15 cellular contexts compared by ENCODE assay signal in the genomic region with DNA sequence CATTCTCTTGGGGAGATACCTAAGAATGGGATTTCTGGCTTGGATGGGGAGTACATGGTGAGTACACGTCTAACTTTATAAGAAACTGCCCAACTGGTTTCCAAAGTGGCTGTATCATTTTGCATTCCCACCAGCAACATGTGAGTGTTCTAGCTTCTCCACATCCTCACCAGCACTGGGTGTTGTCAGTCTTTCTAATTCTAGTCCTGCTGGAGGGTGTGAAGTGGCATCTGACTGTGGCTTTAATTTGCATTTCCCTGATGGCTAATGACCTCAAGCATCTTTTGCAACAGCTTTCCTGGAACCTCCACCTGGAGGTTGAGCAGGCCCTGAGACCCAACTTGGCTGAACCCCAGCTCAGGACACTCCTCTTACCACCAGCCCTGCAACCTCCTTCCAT. TPM values are rescaled to one million over a fixed set of nuclear protein-coding genes. Genes with fewer than 3 reads are reported as not detected.
DNase-seq lines count a peak whose midpoint lies in the region; ATAC-seq and TF ChIP-seq lines count a peak whose summit lies in the region.
"Had no signal": no experiment of that assay in that cellular context is flagged by ENCODE, and none has a peak within 500 bp of the region (broad histone marks: within the 10 kb centered on the region; RNA-seq: fewer than 3 reads in every experiment).

No MANE protein-coding gene starts in this region.

- H3K9me3 ChIP-seq in CD8-positive, alpha-beta T cell (ENCODE audit: low read length): no peaks in the 10 kb centered on the region
- peaks cover 4% of the 10 kb centered on the region; the same call in 1 of the 2 replicates for H3K9me3 ChIP-seq in Karpas-422 (ENCODE audit: low read length)
- no peaks in the 10 kb centered on the region for H3K9me3 ChIP-seq in adrenal gland (replicated peaks in 1 of 3)
- H3K9me3 ChIP-seq: vagina had no signal

- intact Hi-C loops in CD8-positive, alpha-beta T cell (cut with DNase I, micrococcal nuclease): loop anchor here (1.0 to 10.0 kb wide), 5 partner anchors 46 to 701 kb away; a partner anchor contains a TSS
- intact Hi-C loops in adrenal gland (cut with DNase I): loop anchor here (5.0 to 10.0 kb wide), 2 partner anchors 49 to 101 kb away; a partner anchor contains a TSS

- peaks cover 51% of the 10 kb centered on the region for H3K4me1 Mint-ChIP-seq in CD8-positive, alpha-beta T cell (ENCODE audit: low read depth)
- H3K4me1 Mint-ChIP-seq in activated naive CD8-positive, alpha-beta T cell treated with anti-CD3 and anti-CD28 coated beads for 36 hours: peaks cover 53% of the 10 kb centered on the region
- H3K4me1 Mint-ChIP-seq in natural killer cell treated with Interleukin-12 subunit alpha and Interleukin-12 subunit beta and Interleukin-15 and Interleukin-18, amount 100 ng/mL, for 72 hours (ENCODE audit: low read depth in 2 of 2): peaks cover 70 to 77% of the 10 kb centered on the region in 2 donors
- peaks cover 18% of the 10 kb centered on the region for H3K4me1 Mint-ChIP-seq in nephron progenitor cell

- no peak overlapping the region for H3K4me3 ChIP-seq in CD8-positive, alpha-beta T cell (ENCODE audit: low read depth, low read length)
- H3K4me3 ChIP-seq in Karpas-422 (ENCODE audit: low read length) (no peak overlapping the region), adrenal gland (no peak overlapping the region)
- H3K4me3 ChIP-seq: ascending aorta, lung, vagina had no signal

- H3K27ac Mint-ChIP-seq in CD8-positive, alpha-beta T cell: peak overlapping the region; percentile 95
- peak overlapping the region; percentile 93 for H3K27ac Mint-ChIP-seq in activated naive CD8-positive, alpha-beta T cell treated with anti-CD3 and anti-CD28 coated beads for 36 hours
- H3K27ac Mint-ChIP-seq in natural killer cell treated with Interleukin-12 subunit alpha and Interleukin-12 subunit beta and Interleukin-15 and Interleukin-18, amount 100 ng/mL, for 72 hours: peak overlapping the region; percentile 92 to 100
- H3K27ac Mint-ChIP-seq in nephron progenitor cell: no peak overlapping the region

- no peak overlapping the region for H2AFZ ChIP-seq in Karpas-422 (ENCODE audit: low read length)

- H3K4me2 ChIP-seq in Karpas-422 (ENCODE audit: low read depth, low read length, poor library complexity, severe bottlenecking): no peak overlapping the region

- H3K27me3 Mint-ChIP-seq in CD8-positive, alpha-beta T cell (ENCODE audit: low read depth): no peaks in the 10 kb centered on the region
- no peaks in the 10 kb centered on the region for H3K27me3 Mint-ChIP-seq in activated naive CD8-positive, alpha-beta T cell treated with anti-CD3 and anti-CD28 coated beads for 36 hours
- H3K27me3 Mint-ChIP-seq in natural killer cell treated with Interleukin-12 subunit alpha and Interleukin-12 subunit beta and Interleukin-15 and Interleukin-18, amount 100 ng/mL, for 72 hours: no peaks in the 10 kb centered on the region
- peaks cover 29% of the 10 kb centered on the region for H3K27me3 Mint-ChIP-seq in nephron progenitor cell (ENCODE audit: low read depth, poor library complexity)

- no peak for TF ChIP-seq CTCF in CD8-positive, alpha-beta T cell (IDR thresholded peaks at IDR 0.05)
- TF ChIP-seq CTCF in nephron progenitor cell (IDR thresholded peaks at IDR 0.05): no peak
- TF ChIP-seq CTCF in adrenal gland (IDR thresholded peaks at IDR 0.05): no peak

- 88 to 96% (median 90%) methylated on average over 1 of the region's 1 CpG for WGBS in adrenal gland, 4 donors

- no peaks in the 10 kb centered on the region for H3K36me3 ChIP-seq in CD8-positive, alpha-beta T cell (ENCODE audit: insufficient read depth, low read length)
- no peaks in the 10 kb centered on the region for H3K36me3 ChIP-seq in Karpas-422 (ENCODE audit: insufficient read depth, low read length)
- H3K36me3 ChIP-seq in adrenal gland (replicated peaks in 1 of 2): no peaks in the 10 kb centered on the region
- H3K36me3 ChIP-seq: ascending aorta, vagina had no signal

- no peaks in the 10 kb centered on the region for H3K27me3 ChIP-seq in CD8-positive, alpha-beta T cell (ENCODE audit: insufficient read depth, low read length)
- H3K27me3 ChIP-seq in Karpas-422 (ENCODE audit: low read length) (no peaks in the 10 kb centered on the region; the same call in 1 of the 2 replicates), adrenal gland (no peaks in the 10 kb centered on the region)
- H3K27me3 ChIP-seq: ascending aorta, vagina had no signal

- TF ChIP-seq POLR2A in adrenal gland (IDR thresholded peaks at IDR 0.05): no peak

- DNase-seq in CD8-positive, alpha-beta T cell: no peak
- DNase-seq in Karpas-422 (peak; percentile 57), nephron progenitor cell (no peak), activated gamma-delta T cell treated with Interleukin-2 at 50 U/mL for 16 hours (no peak), adrenal gland (no peak)
- no peak for DNase-seq in activated naive CD8-positive, alpha-beta T cell treated with anti-CD3 and anti-CD28 coated beads for 36 hours
- no peak for DNase-seq in natural killer cell treated with Interleukin-12 subunit alpha and Interleukin-12 subunit beta and Interleukin-15 and Interleukin-18, amount 100 ng/mL, for 72 hours (ENCODE audit: low spot score)
- DNase-seq: activated effector memory CD4-positive, alpha-beta T cell treated with anti-CD3 and anti-CD28 coated beads, Interleukin-2, amount 50 U/mL, for 16 hours; NCI-H1930; NCI-H446 treated with DMSO at 0.1 percent for 48 hours had no signal

- CTCF ChIA-PET in CD8-positive, alpha-beta T cell (lab: Charles Lee): interaction anchor here (0.9 to 11.0 kb wide), 9 partner anchors 11 to 335 kb away, joined by 3 to 353 read pairs (median 39); a partner anchor contains a TSS

- H3K9me2 ChIP-seq in Karpas-422 (replicated peaks; ENCODE audit: insufficient read depth, low read length): no peaks in the 10 kb centered on the region

- POLR2A ChIA-PET in CD8-positive, alpha-beta T cell (lab: Charles Lee): interaction anchor here (0.9 to 4.1 kb wide), 4 partner anchors 18 to 48 kb away, joined by 4 to 28 read pairs (median 8); a partner anchor contains a TSS

- no peak overlapping the region for H3K27ac ChIP-seq in CD8-positive, alpha-beta T cell (ENCODE audit: low read depth, low read length)
- no peak overlapping the region for H3K27ac ChIP-seq in Karpas-422 (ENCODE audit: low read length)
- no peak overlapping the region for H3K27ac ChIP-seq in adrenal gland
- H3K27ac ChIP-seq: ascending aorta, vagina, VCaP had no signal

- no peak overlapping the region for H3K4me3 Mint-ChIP-seq in CD8-positive, alpha-beta T cell
- H3K4me3 Mint-ChIP-seq in activated naive CD8-positive, alpha-beta T cell treated with anti-CD3 and anti-CD28 coated beads for 36 hours: no peak overlapping the region
- peak overlapping the region; percentile 87 for H3K4me3 Mint-ChIP-seq in natural killer cell treated with Interleukin-12 subunit alpha and Interleukin-12 subunit beta and Interleukin-15 and Interleukin-18, amount 100 ng/mL, for 72 hours
- H3K4me3 Mint-ChIP-seq in nephron progenitor cell: no peak overlapping the region

- peaks cover 28% of the 10 kb centered on the region for H3K4me1 ChIP-seq in CD8-positive, alpha-beta T cell (ENCODE audit: insufficient read depth, low read length)
- peaks cover 7% of the 10 kb centered on the region for H3K4me1 ChIP-seq in Karpas-422 (ENCODE audit: low read length)
- peaks cover 5 to 38% of the 10 kb centered on the region in 2 donors for H3K4me1 ChIP-seq in adrenal gland (replicated peaks in 1 of 2)
- H3K4me1 ChIP-seq: ascending aorta had no signal

- peaks cover 4% of the 10 kb centered on the region for H3K9me3 Mint-ChIP-seq in CD8-positive, alpha-beta T cell
- peaks cover 10% of the 10 kb centered on the region for H3K9me3 Mint-ChIP-seq in activated naive CD8-positive, alpha-beta T cell treated with anti-CD3 and anti-CD28 coated beads for 36 hours
- H3K9me3 Mint-ChIP-seq in natural killer cell treated with Interleukin-12 subunit alpha and Interleukin-12 subunit beta and Interleukin-15 and Interleukin-18, amount 100 ng/mL, for 72 hours: peaks cover 5% of the 10 kb centered on the region
- H3K9me3 Mint-ChIP-seq in nephron progenitor cell: peaks cover 7% of the 10 kb centered on the region

- no peak for ATAC-seq in CD8-positive, alpha-beta T cell
- no peak for ATAC-seq in natural killer cell treated with Interleukin-12 subunit alpha and Interleukin-12 subunit beta and Interleukin-15 and Interleukin-18, amount 100 ng/mL, for 72 hours

- H3K9ac ChIP-seq in Karpas-422 (ENCODE audit: low read length): no peak overlapping the region

- H3K36me3 Mint-ChIP-seq in CD8-positive, alpha-beta T cell: peaks cover 22% of the 10 kb centered on the region
- H3K36me3 Mint-ChIP-seq in activated naive CD8-positive, alpha-beta T cell treated with anti-CD3 and anti-CD28 coated beads for 36 hours: peaks cover 12% of the 10 kb centered on the region
- H3K36me3 Mint-ChIP-seq in natural killer cell treated with Interleukin-12 subunit alpha and Interleukin-12 subunit beta and Interleukin-15 and Interleukin-18, amount 100 ng/mL, for 72 hours: peaks cover 16% of the 10 kb centered on the region
- no peaks in the 10 kb centered on the region for H3K36me3 Mint-ChIP-seq in nephron progenitor cell (ENCODE audit: low read depth)

- H3K79me2 ChIP-seq in Karpas-422 (ENCODE audit: low read length): no peaks in the 10 kb centered on the region

- no peaks in the 10 kb centered on the region for H4K20me1 ChIP-seq in Karpas-422 (ENCODE audit: insufficient read depth, low read depth, low read length)

RNA-seq across cellular contexts. Expression of a gene that starts 17.8 kb away (rescaled TPM):
- total RNA-seq in CD8-positive, alpha-beta T cell: 10 to 100 TPM; 30.4 to 32.3 TPM
- 0.97 and 2.5 TPM in 2 replicates for total RNA-seq in Karpas-422 (2014; rRNA removed; shearing (Covaris generic); ENCODE audit: low replicate concordance)
- total RNA-seq in activated naive CD8-positive, alpha-beta T cell treated with anti-CD3 and anti-CD28 coated beads for 36 hours: 10 to 100 TPM; 22.2 to 23.0 TPM
- 10 to 100 TPM; 26.5 to 34.6 TPM for total RNA-seq in natural killer cell treated with Interleukin-12 subunit alpha and Interleukin-12 subunit beta and Interleukin-15 and Interleukin-18, amount 100 ng/mL, for 72 hours
- total RNA-seq in adrenal gland: 10 to 100 TPM in 7 of 8 donors, 1 to 10 TPM in 1; 9.4 to 46.1 (median 16.0) TPM
- polyA plus RNA-seq in adrenal gland: 1 to 10 TPM; 3.3 to 4.8 (median 3.8) TPM

RNA-seq across cellular contexts. Expression of a gene that starts 18.0 kb away (rescaled TPM):
- 1 to 10 TPM; 1.2 to 1.9 TPM for total RNA-seq in CD8-positive, alpha-beta T cell
- total RNA-seq in Karpas-422 (2014; rRNA removed; shearing (Covaris generic); ENCODE audit: low replicate concordance): not detected in 2 replicates
- under 1 TPM in 1 of 2 experiments, not detected in 1; 0.12 TPM for total RNA-seq in activated naive CD8-positive, alpha-beta T cell treated with anti-CD3 and anti-CD28 coated beads for 36 hours
- total RNA-seq in natural killer cell treated with Interleukin-12 subunit alpha and Interleukin-12 subunit beta and Interleukin-15 and Interleukin-18, amount 100 ng/mL, for 72 hours: not detected
- total RNA-seq in adrenal gland: 10 to 100 TPM in 3 of 8 donors, 1 to 10 TPM in 5; 3.8 to 14.8 (median 7.1) TPM
- 10 to 100 TPM in 1 of 3 donors, 1 to 10 TPM in 2; 3.1 to 12.4 (median 5.6) TPM for polyA plus RNA-seq in adrenal gland
- total RNA-seq: activated CD8-positive, alpha-beta memory T cell treated with anti-CD3 and anti-CD28 coated beads for 36 hours had no signal

RNA-seq across cellular contexts. Expression of a gene that starts 53.5 kb away (rescaled TPM):
- 100 to 1,000 TPM; 254 to 260 TPM for total RNA-seq in CD8-positive, alpha-beta T cell
- 60.9 and 102 TPM in 2 replicates for total RNA-seq in Karpas-422 (2014; rRNA removed; shearing (Covaris generic); ENCODE audit: low replicate concordance)
- total RNA-seq in activated naive CD8-positive, alpha-beta T cell treated with anti-CD3 and anti-CD28 coated beads for 36 hours: 10 to 100 TPM; 69.5 TPM
- 10 to 100 TPM; 66.1 to 85.3 TPM for total RNA-seq in natural killer cell treated with Interleukin-12 subunit alpha and Interleukin-12 subunit beta and Interleukin-15 and Interleukin-18, amount 100 ng/mL, for 72 hours
- 1,000 to 10,000 TPM in 1 of 8 donors, 100 to 1,000 TPM in 7; 312 to 1,219 (median 431) TPM for total RNA-seq in adrenal gland
- 100 to 1,000 TPM; 209 to 431 (median 272) TPM for polyA plus RNA-seq in adrenal gland

RNA-seq across cellular contexts. Expression of a gene that starts 54.9 kb away (rescaled TPM):
- total RNA-seq in CD8-positive, alpha-beta T cell: 100 to 1,000 TPM in 1 of 2 experiments, 10 to 100 TPM in 1; 95.3 to 109 TPM
- 89.4 and 108 TPM in 2 replicates for total RNA-seq in Karpas-422 (2014; rRNA removed; shearing (Covaris generic); ENCODE audit: low replicate concordance)
- 10 to 100 TPM; 78.7 to 80.9 TPM for total RNA-seq in activated naive CD8-positive, alpha-beta T cell treated with anti-CD3 and anti-CD28 coated beads for 36 hours
- 100 to 1,000 TPM; 105 to 127 TPM for total RNA-seq in natural killer cell treated with Interleukin-12 subunit alpha and Interleukin-12 subunit beta and Interleukin-15 and Interleukin-18, amount 100 ng/mL, for 72 hours
- total RNA-seq in adrenal gland: 10 to 100 TPM; 34.2 to 79.3 (median 46.8) TPM
- 10 to 100 TPM; 27.5 to 30.8 (median 30.1) TPM for polyA plus RNA-seq in adrenal gland
